In genomic region chr9:125272697-125273096, GRCh38 we compare ENCODE assay signal across 12 cellular contexts. TPM values are rescaled to one million over a fixed set of nuclear protein-coding genes. Genes with fewer than 3 reads are reported as not detected.
DNase-seq lines count a peak whose midpoint lies in the region; ATAC-seq, FAIRE-seq and TF ChIP-seq lines count a peak whose summit lies in the region.
"Had no signal": no experiment of that assay in that cellular context is flagged by ENCODE, and none has a peak within 500 bp of the region (broad histone marks: within the 10 kb centered on the region; RNA-seq: fewer than 3 reads in every experiment).

No MANE protein-coding gene starts in this region.

- no peak overlapping the region for H3K4me3 ChIP-seq in neutrophil (ENCODE audit: low read depth in 1 of 2, low read length in 1 of 2)
- H3K4me3 ChIP-seq: thoracic aorta had no signal

- no peaks in the 10 kb centered on the region for H3K9me3 ChIP-seq in neutrophil
- H3K9me3 ChIP-seq: thoracic aorta had no signal

- DNase-seq in CD1c-positive myeloid dendritic cell (ENCODE audit: extremely low spot score) (peak; percentile 62), MV-4-11 (lab: John Stamatoyannopoulos, UW) (peak; percentile 19), urothelium cell line (ENCODE audit: low spot score) (no peak), Kasumi-1 (lab: John Stamatoyannopoulos, UW) (no peak)
- DNase-seq: NCI-H1694 had no signal

- no peak for FAIRE-seq in urothelium cell line (lab: Jason Lieb, UNC)
- FAIRE-seq: islet of Langerhans, TTC549 had no signal

- peaks cover 9 to 14% of the 10 kb centered on the region in 2 experiments for H3K4me1 ChIP-seq in neutrophil (ENCODE audit: control insufficient read depth in 1 of 2, insufficient read depth in 1 of 2, low read depth in 1 of 2, low read length in 1 of 2)

- H3K27ac ChIP-seq in neutrophil: peak overlapping the region; percentile 64
- H3K27ac ChIP-seq: thoracic aorta had no signal

- H3K27me3 ChIP-seq in neutrophil: no peaks in the 10 kb centered on the region

- TF ChIP-seq CTCF in neutrophil (IDR thresholded peaks at IDR 0.05): no peak

- H3K36me3 ChIP-seq in neutrophil: peaks cover 9% of the 10 kb centered on the region
- H3K36me3 ChIP-seq: thoracic aorta had no signal

- ATAC-seq in esophagus mucosa (peak; percentile 83), HG03039 (IDR thresholded peaks at IDR 0.05; ENCODE audit: unreplicated experiment) (no peak), GM19397 (IDR thresholded peaks at IDR 0.05; ENCODE audit: unreplicated experiment) (no peak)

RNA-seq across cellular contexts. Expression of gene GAPVD1, which starts 11.1 kb away (rescaled TPM):
- total RNA-seq in esophagus mucosa: 34.6 TPM

RNA-seq across cellular contexts. Expression of gene HSPA5, which starts 31.6 kb away (rescaled TPM):
- 119 TPM for total RNA-seq in esophagus mucosa

Comparison
In these comparisons a context has a peak if more than half of its experiments do, and no peak if none do; other contexts are left out.
1. DNase-seq: peak in CD1c-positive myeloid dendritic cell (single experiment) and MV-4-11 (single experiment); none in urothelium cell line (single experiment) and Kasumi-1 (0 of 2).